22 cellular contexts compared by ENCODE assay signal in genomic region chr13:104975272-104975671, GRCh38.
DNase-seq lines count a peak whose midpoint lies in the region; ATAC-seq and TF ChIP-seq lines count a peak whose summit lies in the region.
"Had no signal": no experiment of that assay in that cellular context is flagged by ENCODE, and none has a peak within 500 bp of the region (broad histone marks: within the 10 kb centered on the region; RNA-seq: fewer than 3 reads in every experiment).

No MANE protein-coding gene starts in this region.

- DNase-seq in GM13976 (ENCODE audit: low spot score) (peak; percentile 30), NCI-H345 (lab: John Stamatoyannopoulos, UW) (no peak), DMS53 treated with DMSO at 0.1 percent for 48 hours (lab: John Stamatoyannopoulos, UW; ENCODE audit: unreplicated experiment) (no peak)
- DNase-seq in activated naive CD4-positive, alpha-beta T cell treated with anti-CD3 and anti-CD28 coated beads for 36 hours, result no peak
- DNase-seq: activated CD4-positive, alpha-beta T cell treated with anti-CD3 and anti-CD28 coated beads for 1 hour; activated T-cell treated with anti-CD3 and anti-CD28 coated beads, Interleukin-2, amount 50 U/mL, for 4 hours; amygdala; colonic mucosa; esophagus squamous epithelium; GOT3; left ventricle myocardium superior; NCI-H226; Peyer's patch; right cardiac atrium; stimulated activated CD4-positive, alpha-beta T cell treated with anti-CD3 and anti-CD28 coated beads, Interleukin-4, amount 100 ng/mL, for 24 hours; stimulated activated naive CD4-positive, alpha-beta T cell; T-helper 17 cell had no signal

- H3K4me1 Mint-ChIP-seq in activated naive CD4-positive, alpha-beta T cell treated with anti-CD3 and anti-CD28 coated beads for 36 hours (ENCODE audit: low read depth), result peaks cover 7% of the 10 kb centered on the region

- no peak overlapping the region for H3K27ac Mint-ChIP-seq in activated naive CD4-positive, alpha-beta T cell treated with anti-CD3 and anti-CD28 coated beads for 36 hours
- H3K27ac Mint-ChIP-seq: nephron, T-helper 17 cell had no signal

- in situ Hi-C loops in GM13976 (cut with MboI; ENCODE audit: low sequenced_read_pairs, unreplicated experiment), result no loop called here

- no peaks in the 10 kb centered on the region for H3K9me3 Mint-ChIP-seq in activated naive CD4-positive, alpha-beta T cell treated with anti-CD3 and anti-CD28 coated beads for 36 hours
- H3K9me3 Mint-ChIP-seq: activated T-cell treated with anti-CD3 and anti-CD28 coated beads, Interleukin-2, amount 50 U/mL, for 4 hours; nephron had no signal

- H3K27me3 Mint-ChIP-seq in activated naive CD4-positive, alpha-beta T cell treated with anti-CD3 and anti-CD28 coated beads for 36 hours (ENCODE audit: low read depth), result no peaks in the 10 kb centered on the region
- H3K27me3 Mint-ChIP-seq: T-helper 17 cell had no signal

- H3K36me3 Mint-ChIP-seq in activated naive CD4-positive, alpha-beta T cell treated with anti-CD3 and anti-CD28 coated beads for 36 hours (ENCODE audit: low read depth), result no peaks in the 10 kb centered on the region

- TF ChIP-seq CTCF in GM13976 (IDR thresholded peaks at IDR 0.05; ENCODE audit: borderline replicate concordance, control extremely low read depth, extremely low read depth, insufficient read depth, missing control alignments), result no peak

- no peak overlapping the region for H3K4me3 Mint-ChIP-seq in activated naive CD4-positive, alpha-beta T cell treated with anti-CD3 and anti-CD28 coated beads for 36 hours
- H3K4me3 Mint-ChIP-seq: activated T-cell treated with anti-CD3 and anti-CD28 coated beads, Interleukin-2, amount 50 U/mL, for 4 hours; nephron had no signal

- CTCF ChIA-PET in activated naive CD4-positive, alpha-beta T cell treated with anti-CD3 and anti-CD28 coated beads for 36 hours (lab: Charles Lee), result no interaction called here

- ATAC-seq in GM19463 (IDR thresholded peaks at IDR 0.05; ENCODE audit: unreplicated experiment), result peak; percentile 45
- ATAC-seq in HG02884 (IDR thresholded peaks at IDR 0.05; ENCODE audit: unreplicated experiment), result peak; percentile 80
- peak; percentile 45 for ATAC-seq in HG03558 (IDR thresholded peaks at IDR 0.05; ENCODE audit: extremely low read depth, unreplicated experiment)
- no peak for ATAC-seq in HG02678 (IDR thresholded peaks at IDR 0.05; ENCODE audit: unreplicated experiment)
- ATAC-seq: activated T-cell treated with anti-CD3 and anti-CD28 coated beads, Interleukin-2, amount 50 U/mL, for 4 hours; left ventricle myocardium superior; right cardiac atrium; T-helper 17 cell had no signal

- intact Hi-C loops in activated naive CD4-positive, alpha-beta T cell treated with anti-CD3 and anti-CD28 coated beads for 36 hours (cut with micrococcal nuclease), result no loop called here
